ENCODE assay signal across 30 cellular contexts in genomic region chr19:12991296-12991695, GRCh38. TPM values are rescaled to one million over a fixed set of nuclear protein-coding genes. Genes with fewer than 3 reads are reported as not detected.
"Had no signal": no experiment of that assay in that cellular context is flagged by ENCODE, and none has a peak within 500 bp of the region (broad histone marks: within the 10 kb centered on the region; RNA-seq: fewer than 3 reads in every experiment).

No MANE protein-coding gene starts in this region.

- FAIRE-seq: endometrium had no signal

- H3K36me3 ChIP-seq: left lung, uterus had no signal

- H3K4me2 ChIP-seq: smooth muscle cell had no signal

- H3K27me3 ChIP-seq: body of pancreas, uterus had no signal

- ATAC-seq: activated naive CD8-positive, alpha-beta T cell treated with anti-CD3 and anti-CD28 coated beads, Interleukin-2, amount 50 U/mL, for 24 hours; activated T-cell treated with anti-CD3 and anti-CD28 coated beads, Interleukin-2, amount 50 U/mL, for 72 hours; body of pancreas; left lung; naive thymus-derived CD8-positive, alpha-beta T cell; sciatic nerve; stimulated activated naive B cell treated with anti-CD40 and anti-IgM and Interleukin-4, amounts not matched to agents 10 μg/mL and 1 μg/mL and 100 μg/mL, for 72 hours had no signal

- DNase-seq: activated CD4-positive, alpha-beta memory T cell treated with anti-CD3 and anti-CD28 coated beads, Interleukin-2, amount 10 ng/mL, durations not matched to agents 7 days and 5 days; activated CD4-positive, alpha-beta T cell treated with anti-CD3 and anti-CD28 coated beads for 4 hours; activated CD4-positive, CD25-positive, alpha-beta regulatory T cell; activated effector memory CD4-positive, alpha-beta T cell treated with Interleukin-2 at 50 U/mL for 16 hours; activated naive CD4-positive, alpha-beta T cell treated with anti-CD3 and anti-CD28 coated beads, Interleukin-2, amount 10 ng/mL, durations not matched to agents 7 days and 5 days; activated naive CD8-positive, alpha-beta T cell treated with anti-CD3 and anti-CD28 coated beads, Interleukin-2, amount 50 U/mL, for 24 hours; activated T-cell treated with anti-CD3 and anti-CD28 coated beads, Interleukin-2, amount 50 U/mL, for 72 hours; anterior cingulate cortex; body of pancreas; caudate nucleus; effector CD4-positive, alpha-beta T cell; erythroblast; foreskin fibroblast; immature natural killer cell; left lung; naive thymus-derived CD8-positive, alpha-beta T cell; nucleus accumbens; posterior cingulate gyrus; stimulated activated CD4-positive, alpha-beta T cell treated with anti-CD3 and anti-CD28 coated beads, Interleukin-15, amount 100 ng/mL, for 24 hours; stimulated activated naive B cell treated with anti-CD40 and anti-IgM and Interleukin-4, amounts not matched to agents 10 μg/mL and 1 μg/mL and 100 μg/mL, for 72 hours; trophoblast cell; uterus had no signal

- H3K4me1 ChIP-seq: uterus had no signal

- H3K27ac ChIP-seq: body of pancreas, left lung, uterus had no signal

- H3K4me3 ChIP-seq: body of pancreas, left lung, lung, smooth muscle cell, uterus had no signal

- H3K9me3 ChIP-seq: body of pancreas, left lung, uterus had no signal

RNA-seq across cellular contexts. Expression of gene DAND5, which starts 21.9 kb away (rescaled TPM):
- total RNA-seq: body of pancreas; fibroblast of lung; glomerular endothelial cell; kidney epithelial cell; naive thymus-derived CD8-positive, alpha-beta T cell; sciatic nerve; smooth muscle cell; temporal lobe had no signal
- polyA plus RNA-seq: immature natural killer cell; naive thymus-derived CD8-positive, alpha-beta T cell; smooth muscle cell had no signal
